ENCODE assay signal across 28 cellular contexts in the genomic region with DNA sequence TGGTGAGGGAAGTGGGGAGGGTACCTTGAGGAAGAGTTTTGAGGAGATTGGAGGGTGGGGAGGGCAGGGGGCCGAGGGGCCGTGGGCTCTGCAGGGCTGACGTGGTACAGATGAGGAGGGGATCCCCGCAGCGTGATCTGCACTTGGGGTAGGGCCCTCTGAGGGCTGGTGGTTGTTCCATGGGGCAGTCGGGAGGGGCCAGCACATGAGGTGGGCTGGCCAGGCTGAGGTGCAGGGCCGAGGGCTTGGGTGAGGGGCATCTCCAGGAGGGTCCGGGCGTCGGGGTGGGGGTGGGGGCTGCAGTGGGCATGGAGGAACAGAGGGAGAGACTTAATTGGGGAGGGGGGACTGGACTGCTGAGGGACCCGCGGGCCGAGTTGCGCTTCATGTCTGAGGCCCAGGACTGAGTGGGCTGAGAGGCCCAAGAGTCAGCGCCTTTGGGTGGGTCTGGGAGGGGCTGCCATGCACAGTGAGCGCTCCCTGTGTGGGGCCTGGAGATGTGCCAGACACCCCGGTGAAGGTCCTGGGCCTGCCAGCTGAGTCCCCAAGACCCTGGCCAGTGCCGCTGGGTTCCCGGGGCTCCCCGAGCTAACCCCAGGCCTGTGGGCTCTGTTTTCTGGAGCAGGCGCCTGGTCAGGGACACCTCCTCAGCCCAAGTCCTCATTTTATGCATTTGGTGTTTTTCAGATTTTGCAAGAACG. TPM values are rescaled to one million over a fixed set of nuclear protein-coding genes. Genes with fewer than 3 reads are reported as not detected.
A peak's percentile ranks its signal among the peaks of the same experiment; 100 is the strongest.
DNase-seq lines count a peak whose midpoint lies in the region; ATAC-seq, FAIRE-seq and TF ChIP-seq lines count a peak whose summit lies in the region.
"Had no signal": no experiment of that assay in that cellular context is flagged by ENCODE, and none has a peak within 500 bp of the region (broad histone marks: within the 10 kb centered on the region; RNA-seq: fewer than 3 reads in every experiment).

No MANE protein-coding gene starts in this region.

- no peaks in the 10 kb centered on the region for H3K27me3 Mint-ChIP-seq in stimulated activated naive B cell treated with anti-CD40 and anti-IgM and Interleukin-4, amounts not matched to agents 10 μg/mL and 1 μg/mL and 100 μg/mL, for 72 hours
- H3K27me3 Mint-ChIP-seq: CD4-positive, alpha-beta memory T cell; CD4-positive, CD25-positive, alpha-beta regulatory T cell; CD8-positive, alpha-beta memory T cell had no signal

- no peak overlapping the region for H3K4me3 Mint-ChIP-seq in stimulated activated naive B cell treated with anti-CD40 and anti-IgM and Interleukin-4, amounts not matched to agents 10 μg/mL and 1 μg/mL and 100 μg/mL, for 72 hours
- H3K4me3 Mint-ChIP-seq: CD14-positive monocyte; CD4-positive, alpha-beta memory T cell; CD4-positive, CD25-positive, alpha-beta regulatory T cell; CD8-positive, alpha-beta memory T cell had no signal

- peaks cover 9 to 10% of the 10 kb centered on the region in 2 donors for H3K4me1 Mint-ChIP-seq in stimulated activated naive B cell treated with anti-CD40 and anti-IgM and Interleukin-4, amounts not matched to agents 10 μg/mL and 1 μg/mL and 100 μg/mL, for 72 hours
- H3K4me1 Mint-ChIP-seq: CD14-positive monocyte; CD8-positive, alpha-beta memory T cell had no signal

- peak overlapping the region; percentile 37 for H3K27ac Mint-ChIP-seq in stimulated activated naive B cell treated with anti-CD40 and anti-IgM and Interleukin-4, amounts not matched to agents 10 μg/mL and 1 μg/mL and 100 μg/mL, for 72 hours
- H3K27ac Mint-ChIP-seq: CD14-positive monocyte; CD4-positive, alpha-beta memory T cell; CD4-positive, CD25-positive, alpha-beta regulatory T cell had no signal

- TF ChIP-seq CTCF in kidney (IDR thresholded peaks at IDR 0.05; ENCODE audit: borderline replicate concordance, extremely low read depth, insufficient read depth): no peak
- TF ChIP-seq CTCF in Peyer's patch (IDR thresholded peaks at IDR 0.05): no peak

- peaks cover 22 to 46% of the 10 kb centered on the region in 2 donors for H3K36me3 Mint-ChIP-seq in stimulated activated naive B cell treated with anti-CD40 and anti-IgM and Interleukin-4, amounts not matched to agents 10 μg/mL and 1 μg/mL and 100 μg/mL, for 72 hours

- H3K27ac ChIP-seq in right cardiac atrium (ENCODE audit: low read length) (no peak overlapping the region), kidney (ENCODE audit: low read depth in 2 of 2, low read length in 2 of 2) (no peak overlapping the region), Peyer's patch (no peak overlapping the region)
- H3K27ac ChIP-seq: BLaER1 had no signal

- intact Hi-C loops in right cardiac atrium (cut with DNase I): no loop called here
- intact Hi-C loops in left ventricle myocardium superior (cut with micrococcal nuclease): no loop called here
- intact Hi-C loops in kidney (cut with DNase I): no loop called here

- no peaks in the 10 kb centered on the region for H3K9me3 Mint-ChIP-seq in stimulated activated naive B cell treated with anti-CD40 and anti-IgM and Interleukin-4, amounts not matched to agents 10 μg/mL and 1 μg/mL and 100 μg/mL, for 72 hours
- H3K9me3 Mint-ChIP-seq: CD14-positive monocyte; CD4-positive, alpha-beta memory T cell; CD8-positive, alpha-beta memory T cell had no signal

- H3K4me3 ChIP-seq in right cardiac atrium (ENCODE audit: low read length): no peak overlapping the region
- no peak overlapping the region for H3K4me3 ChIP-seq in kidney (ENCODE audit: low read length in 2 of 2)
- no peak overlapping the region for H3K4me3 ChIP-seq in Peyer's patch
- H3K4me3 ChIP-seq: BLaER1, GM12878 had no signal

- no peak for ATAC-seq in right cardiac atrium
- no peak for ATAC-seq in left ventricle myocardium superior
- ATAC-seq in stimulated activated naive B cell treated with anti-CD40 and anti-IgM and Interleukin-4, amounts not matched to agents 10 μg/mL and 1 μg/mL and 100 μg/mL, for 72 hours (replicated peaks): no peak
- ATAC-seq: GM12878 had no signal

- WGBS in right cardiac atrium: 93% methylated on average over 22 of the region's 22 CpGs

- H3K4me1 ChIP-seq in right cardiac atrium (ENCODE audit: control insufficient read depth, insufficient read depth, low read length): no peaks in the 10 kb centered on the region
- H3K4me1 ChIP-seq in kidney (ENCODE audit: control insufficient read depth in 1 of 2, insufficient read depth in 1 of 2, low read depth in 1 of 2, low read length in 2 of 2): no peaks in the 10 kb centered on the region
- H3K4me1 ChIP-seq in Peyer's patch: no peaks in the 10 kb centered on the region
- H3K4me1 ChIP-seq: BE2C had no signal

- no peaks in the 10 kb centered on the region for H3K9me3 ChIP-seq in right cardiac atrium (ENCODE audit: control insufficient read depth, low read length)
- no peaks in the 10 kb centered on the region for H3K9me3 ChIP-seq in kidney (ENCODE audit: control insufficient read depth in 1 of 2, low read length in 2 of 2)
- no peaks in the 10 kb centered on the region for H3K9me3 ChIP-seq in Peyer's patch
- H3K9me3 ChIP-seq: BE2C, BLaER1 had no signal

- DNase-seq in right cardiac atrium (peak in 2 of 3 donors; percentile 42 to 49), left ventricle myocardium superior (no peak), kidney (peak; percentile 68), iPS-NIHi11 (ENCODE audit: low spot score) (no peak), Peyer's patch (no peak)
- DNase-seq in stimulated activated naive B cell treated with anti-CD40 and anti-IgM and Interleukin-4, amounts not matched to agents 10 μg/mL and 1 μg/mL and 100 μg/mL, for 72 hours: no peak
- DNase-seq: 8988T; ACHN; BE2C; C1 segment of cervical spinal cord; CD4-positive, alpha-beta memory T cell; CD4-positive, CD25-positive, alpha-beta regulatory T cell; CD8-positive, alpha-beta memory T cell; COR-L47; DMS 273 treated with DMSO at 0.1 percent for 48 hours; DMS153; DMS53; DMS79; DND-41; EL; GDM1 had no signal

- peaks cover 4 to 9% of the 10 kb centered on the region in 2 donors for H3K36me3 ChIP-seq in kidney (ENCODE audit: control insufficient read depth in 1 of 2, insufficient read depth in 2 of 2, low read length in 2 of 2)
- peaks cover 0 to 82% (median 0%) of the 10 kb centered on the region in 3 donors for H3K36me3 ChIP-seq in Peyer's patch

- no peak overlapping the region for H3K9ac ChIP-seq in kidney (ENCODE audit: low read length in 2 of 2)
- H3K9ac ChIP-seq: BLaER1 had no signal

- no peak for FAIRE-seq in kidney (lab: Jason Lieb, UNC)
- FAIRE-seq: A204.1, GM12878, GM12892, GM18507 had no signal

- H3K27me3 ChIP-seq in right cardiac atrium (ENCODE audit: control insufficient read depth, insufficient read depth) (no peaks in the 10 kb centered on the region), Peyer's patch (no peaks in the 10 kb centered on the region)
- H3K27me3 ChIP-seq: BE2C, BLaER1 had no signal

- no peak for TF ChIP-seq POLR2A in Peyer's patch (IDR thresholded peaks at IDR 0.05)

RNA-seq across cellular contexts. Expression of a gene that starts 13.3 kb away (rescaled TPM):
- total RNA-seq in right cardiac atrium (under 1 TPM; 0.32 to 0.64 (median 0.37) TPM), left ventricle myocardium superior (0.12 TPM), kidney (2.1 TPM), Peyer's patch (1 to 10 TPM in 2 of 4 donors, not detected in 2; 1.2 TPM)
- polyA plus RNA-seq in right cardiac atrium (0.25 TPM), kidney (ENCODE audit: insufficient read depth, low read depth, low replicate concordance) (0.41 TPM)
- total RNA-seq: Daoy had no signal
- polyA plus RNA-seq: CD14-positive monocyte; CD4-positive, alpha-beta memory T cell; CD8-positive, alpha-beta memory T cell had no signal

RNA-seq across cellular contexts. Expression of a gene that starts 24.4 kb away (rescaled TPM):
- 10 to 100 TPM; 10.6 to 13.7 (median 12.0) TPM for total RNA-seq in right cardiac atrium
- 11.1 TPM for polyA plus RNA-seq in right cardiac atrium
- 10.4 TPM for total RNA-seq in left ventricle myocardium superior
- total RNA-seq in kidney: 19.9 TPM
- 12.8 TPM for polyA plus RNA-seq in kidney (ENCODE audit: insufficient read depth, low read depth, low replicate concordance)
- total RNA-seq in Peyer's patch: 10 to 100 TPM; 23.1 to 85.6 (median 56.4) TPM

RNA-seq across cellular contexts. Expression of a gene that starts 45.7 kb away (rescaled TPM):
- total RNA-seq in right cardiac atrium (100 to 1,000 TPM; 299 to 352 (median 320) TPM), left ventricle myocardium superior (292 TPM), kidney (621 TPM), Peyer's patch (1,000 to 10,000 TPM in 3 of 4 donors, 100 to 1,000 TPM in 1; 683 to 3,742 (median 1,673) TPM)
- polyA plus RNA-seq in right cardiac atrium (402 TPM), kidney (ENCODE audit: insufficient read depth, low read depth, low replicate concordance) (386 TPM)

Comparison
In these comparisons a context has a peak if more than half of its experiments do, and no peak if none do; other contexts are left out.
1. DNase-seq: peak in right cardiac atrium (2 of 3) and kidney (single experiment); none in left ventricle myocardium superior (single experiment), stimulated activated naive B cell treated with anti-CD40 and anti-IgM and Interleukin-4, amounts not matched to agents 10 μg/mL and 1 μg/mL and 100 μg/mL, for 72 hours (single experiment), iPS-NIHi11 (single experiment) and Peyer's patch (0 of 3).